13 cellular contexts compared by ENCODE assay signal in the genomic region with DNA sequence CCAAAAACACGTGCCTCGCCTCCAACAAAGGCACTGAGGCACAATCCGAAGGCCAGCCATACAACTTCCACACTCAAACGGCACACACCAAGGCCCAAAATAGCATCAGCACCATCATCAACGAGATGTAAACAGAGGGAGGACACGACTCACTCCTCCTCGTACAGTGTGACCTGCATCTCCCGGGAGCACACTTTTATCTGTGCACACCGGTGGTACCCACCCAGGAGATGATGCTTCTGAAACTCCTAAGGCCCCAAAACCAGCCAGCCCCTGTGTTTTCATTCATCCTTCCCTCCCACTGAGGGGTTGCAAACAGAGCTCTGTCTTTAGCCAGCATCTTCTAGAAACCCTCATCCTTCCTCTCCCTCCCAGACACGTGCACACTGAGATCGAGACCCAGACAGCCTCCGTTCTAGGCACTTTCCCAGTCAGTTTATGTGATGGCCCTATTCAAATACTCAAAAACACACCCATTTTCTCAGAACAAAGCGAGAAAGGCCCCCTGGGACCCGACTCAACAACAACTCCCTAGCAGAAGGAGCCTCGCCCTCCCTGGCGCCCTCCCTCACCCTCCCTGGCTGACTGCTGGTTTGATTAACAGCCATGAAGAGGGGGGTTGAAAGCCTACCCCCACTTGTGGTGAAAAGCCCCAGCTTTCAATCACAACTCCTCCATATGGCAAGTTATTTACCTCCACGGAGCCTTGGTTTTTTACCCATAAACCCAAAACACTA.
DNase-seq lines count a peak whose midpoint lies in the region; ATAC-seq and TF ChIP-seq lines count a peak whose summit lies in the region.
"Had no signal": no experiment of that assay in that cellular context is flagged by ENCODE, and none has a peak within 500 bp of the region (broad histone marks: within the 10 kb centered on the region; RNA-seq: fewer than 3 reads in every experiment).

No MANE protein-coding gene starts in this region.

- peaks cover 0 to 21% (median 0%) of the 10 kb centered on the region in 4 donors for H3K27me3 ChIP-seq in esophagus muscularis mucosa
- H3K27me3 ChIP-seq: dorsolateral prefrontal cortex, heart left ventricle had no signal

- 61% methylated on average over 14 of the region's 17 CpGs for WGBS in esophagus muscularis mucosa

- peak overlapping the region; percentile 11 to 41 (median 34) for H3K27ac ChIP-seq in esophagus muscularis mucosa (replicated peaks in 1 of 4)

- TF ChIP-seq POLR2A in esophagus muscularis mucosa (IDR thresholded peaks at IDR 0.05; ENCODE audit: low read depth), result no peak

- no peak for TF ChIP-seq EP300 in esophagus muscularis mucosa (IDR thresholded peaks at IDR 0.05)

- in situ Hi-C loops in GM13976 (cut with MboI; ENCODE audit: low sequenced_read_pairs, unreplicated experiment), result no loop called here

- DNase-seq in GM13976 (ENCODE audit: low spot score), result peak; percentile 41
- DNase-seq in NCI-H2171 treated with DMSO at 0.1 percent for 48 hours (lab: John Stamatoyannopoulos, UW), result peak; percentile 19
- no peak for DNase-seq in esophagus muscularis mucosa (ENCODE audit: extremely low spot score)
- DNase-seq in sciatic nerve (ENCODE audit: low spot score), result peak; percentile 62
- DNase-seq in stimulated activated CD4-positive, alpha-beta T cell treated with anti-CD3 and anti-CD28 coated beads, Interleukin-4, amount 100 ng/mL, for 1 hour, result no peak
- DNase-seq in stimulated activated CD8-positive, alpha-beta memory T cell treated with anti-CD3 and anti-CD28 coated beads, Interleukin-4, amount 100 ng/mL, for 48 hours, result no peak
- DNase-seq in NK-92 (lab: John Stamatoyannopoulos, UW; ENCODE audit: unreplicated experiment), result no peak
- DNase-seq: Caco-2, mammary epithelial cell, NCI-H1417 treated with DMSO at 0.1 percent for 48 hours had no signal

- H3K9me3 ChIP-seq in esophagus muscularis mucosa, result no peaks in the 10 kb centered on the region
- H3K9me3 ChIP-seq: Caco-2, heart left ventricle had no signal

- peaks cover 52 to 86% (median 84%) of the 10 kb centered on the region in 4 donors for H3K4me1 ChIP-seq in esophagus muscularis mucosa
- H3K4me1 ChIP-seq: Caco-2 had no signal

- ATAC-seq in sciatic nerve, result no peak
- no peak for ATAC-seq in HG03469 (IDR thresholded peaks at IDR 0.05; ENCODE audit: unreplicated experiment)
- ATAC-seq: heart left ventricle had no signal

- TF ChIP-seq CTCF in GM13976 (IDR thresholded peaks at IDR 0.05; ENCODE audit: borderline replicate concordance, control extremely low read depth, extremely low read depth, insufficient read depth, missing control alignments) (no peak), esophagus muscularis mucosa (IDR thresholded peaks at IDR 0.05) (no peak)

- intact Hi-C loops in esophagus muscularis mucosa (cut with DNase I), result no loop called here
- intact Hi-C loops in sciatic nerve (cut with DNase I), result loop anchor here (10.0 kb wide), 2 partner anchors 87 to 187 kb away; no protein-coding TSS in a partner anchor

- no peaks in the 10 kb centered on the region for H3K36me3 ChIP-seq in esophagus muscularis mucosa
- H3K36me3 ChIP-seq: heart left ventricle had no signal

- no peak overlapping the region for H3K4me3 ChIP-seq in esophagus muscularis mucosa
- H3K4me3 ChIP-seq: dorsolateral prefrontal cortex, heart left ventricle had no signal

Comparison
In these comparisons a context has a peak if more than half of its experiments do, and no peak if none do; other contexts are left out.
1. DNase-seq: peak in GM13976 (single experiment), NCI-H2171 treated with DMSO at 0.1 percent for 48 hours (single experiment) and sciatic nerve (single experiment); none in esophagus muscularis mucosa (single experiment), stimulated activated CD4-positive, alpha-beta T cell treated with anti-CD3 and anti-CD28 coated beads, Interleukin-4, amount 100 ng/mL, for 1 hour (single experiment), stimulated activated CD8-positive, alpha-beta memory T cell treated with anti-CD3 and anti-CD28 coated beads, Interleukin-4, amount 100 ng/mL, for 48 hours (single experiment) and NK-92 (single experiment).